14 cellular contexts compared by ENCODE assay signal in the genomic region with DNA sequence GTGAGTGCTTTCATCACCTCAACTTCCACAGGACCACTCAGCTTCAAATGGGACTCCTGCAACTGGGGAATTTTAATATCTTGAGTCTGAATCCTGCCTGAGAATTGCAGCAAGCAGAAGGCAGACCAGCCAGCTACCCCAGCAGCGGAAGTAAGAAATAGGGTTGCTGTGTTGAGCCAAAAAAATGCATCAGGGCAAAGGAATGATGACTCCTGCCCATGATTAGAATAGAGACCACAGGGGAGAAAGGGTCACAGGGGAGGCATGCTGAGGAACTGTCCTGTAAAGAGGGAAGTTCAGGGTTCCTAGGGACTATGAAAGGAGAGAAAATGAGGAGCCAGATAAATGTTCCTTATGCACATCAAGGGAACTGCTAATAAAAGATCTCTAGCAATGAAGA.
DNase-seq lines count a peak whose midpoint lies in the region; ATAC-seq and TF ChIP-seq lines count a peak whose summit lies in the region.
"Had no signal": no experiment of that assay in that cellular context is flagged by ENCODE, and none has a peak within 500 bp of the region (broad histone marks: within the 10 kb centered on the region; RNA-seq: fewer than 3 reads in every experiment).

No MANE protein-coding gene starts in this region.

- no peaks in the 10 kb centered on the region for H3K9me3 ChIP-seq in gastrocnemius medialis
- H3K9me3 ChIP-seq: ovary had no signal

- in situ Hi-C loops in gastrocnemius medialis (cut with MboI; ENCODE audit: low sequenced_read_pairs in 4 of 4) = no loop called here

- H3K27ac ChIP-seq in gastrocnemius medialis = no peak overlapping the region
- H3K27ac ChIP-seq: ovary had no signal

- TF ChIP-seq POLR2A in gastrocnemius medialis (IDR thresholded peaks at IDR 0.05) = no peak

- TF ChIP-seq CTCF in AG10803 (conservative IDR thresholded peaks at IDR 0.05; ENCODE audit: low read length) (no peak), gastrocnemius medialis (IDR thresholded peaks at IDR 0.05 in 4 of 5, conservative IDR thresholded peaks at IDR 0.05 in 1 of 5) (no peak)

- ATAC-seq in gastrocnemius medialis = no peak

- H3K4me3 ChIP-seq in AG10803 (ENCODE audit: low read length) (no peak overlapping the region), gastrocnemius medialis (no peak overlapping the region)
- H3K4me3 ChIP-seq: ovary had no signal

- intact Hi-C loops in gastrocnemius medialis (cut with DNase I; ENCODE audit: low total_unique reads) = no loop called here

- DNase-seq in AG10803 (ENCODE audit: low read depth) (peak; percentile 70), LHCN-M2 (ENCODE audit: low read depth) (peak; percentile 95), brain pericyte (ENCODE audit: low read depth, low spot score) (peak; percentile 24), lung microvascular endothelial cell (ENCODE audit: low read depth in 2 of 2) (peak; percentile 5 to 60), HPDE6-E6E7 (ENCODE audit: extremely low spot score) (no peak), NCI-H2081 treated with DMSO at 0.1 percent for 48 hours (lab: John Stamatoyannopoulos, UW) (no peak), gastrocnemius medialis (no peak), NCI-H524 (lab: John Stamatoyannopoulos, UW) (no peak)
- DNase-seq: activated CD4-positive, CD25-positive, alpha-beta regulatory T cell; AML-193; aorta; midbrain; ovary; stimulated activated CD4-positive, alpha-beta T cell treated with anti-CD3 and anti-CD28 coated beads, Interleukin-2, amount 100 ng/mL, for 24 hours had no signal

- H3K27me3 ChIP-seq in gastrocnemius medialis = no peaks in the 10 kb centered on the region
- H3K27me3 ChIP-seq: ovary had no signal

- H3K36me3 ChIP-seq in gastrocnemius medialis = no peaks in the 10 kb centered on the region
- H3K36me3 ChIP-seq: ovary had no signal

- no peaks in the 10 kb centered on the region for H3K4me1 ChIP-seq in gastrocnemius medialis

Comparison
In these comparisons a context has a peak if more than half of its experiments do, and no peak if none do; other contexts are left out.
1. DNase-seq: peak in AG10803 (single experiment), LHCN-M2 (single experiment), brain pericyte (single experiment) and lung microvascular endothelial cell (2 of 2); none in HPDE6-E6E7 (single experiment), NCI-H2081 treated with DMSO at 0.1 percent for 48 hours (single experiment), gastrocnemius medialis (0 of 2) and NCI-H524 (0 of 2).